Comparison of ENCODE assay signal across 10 cellular contexts in the genomic region with DNA sequence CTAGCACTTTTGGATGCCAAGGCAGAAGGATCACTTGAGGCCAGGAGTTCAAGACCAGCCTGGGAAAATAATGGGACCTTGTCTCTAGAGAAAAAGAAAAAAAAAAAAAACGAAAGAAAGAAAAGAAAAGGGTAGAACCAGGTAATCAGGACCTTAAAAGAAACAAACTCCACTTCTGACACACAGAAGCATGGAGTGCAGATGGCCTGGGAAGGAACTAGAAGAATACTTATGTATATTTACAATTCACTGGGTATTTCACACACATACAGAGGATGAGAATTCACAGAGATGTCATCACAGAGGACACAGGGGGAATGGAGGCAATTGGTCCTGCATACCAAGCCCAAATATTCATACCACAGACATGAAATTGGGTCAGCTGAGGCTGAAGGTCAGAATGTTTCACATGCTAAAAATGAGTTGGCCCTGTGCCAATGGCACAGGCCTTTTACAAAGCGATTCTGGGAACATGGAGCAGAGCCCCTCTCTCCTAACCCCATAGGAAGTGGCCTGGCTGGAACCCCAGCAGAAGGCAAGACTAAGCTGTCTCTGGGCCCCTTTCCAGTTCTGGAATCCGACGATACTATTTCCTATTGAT. TPM values are rescaled to one million over a fixed set of nuclear protein-coding genes. Genes with fewer than 3 reads are reported as not detected.
DNase-seq lines count a peak whose midpoint lies in the region; ATAC-seq and TF ChIP-seq lines count a peak whose summit lies in the region.
"Had no signal": no experiment of that assay in that cellular context is flagged by ENCODE, and none has a peak within 500 bp of the region (broad histone marks: within the 10 kb centered on the region; RNA-seq: fewer than 3 reads in every experiment).

No MANE protein-coding gene starts in this region.

- H3K36me3 ChIP-seq in heart left ventricle (peaks cover 0 to 81% (median 70%) of the 10 kb centered on the region in 9 donors), body of pancreas (replicated peaks in 1 of 2; ENCODE audit: insufficient read depth in 1 of 2, low read depth in 2 of 2) (peaks cover 12 to 24% of the 10 kb centered on the region in 2 donors), uterus (no peaks in the 10 kb centered on the region)

- H3K4me1 ChIP-seq in heart left ventricle, result peaks cover 6 to 41% (median 27%) of the 10 kb centered on the region in 12 donors
- peaks cover 35% of the 10 kb centered on the region for H3K4me1 ChIP-seq in body of pancreas
- H3K4me1 ChIP-seq in uterus, result peaks cover 0 to 18% of the 10 kb centered on the region in 2 donors

- TF ChIP-seq POLR2A in heart left ventricle (IDR thresholded peaks at IDR 0.05) (no peak), body of pancreas (IDR thresholded peaks at IDR 0.05) (no peak), uterus (IDR thresholded peaks at IDR 0.05) (no peak)

- no peaks in the 10 kb centered on the region for H3K27me3 Mint-ChIP-seq in memory B cell

- DNase-seq in heart left ventricle, result peak in 3 of 5 donors; percentile 44 to 66 (median 50)
- DNase-seq in cardiac septum (ENCODE audit: low spot score), result no peak
- peak; percentile 39 to 70 (median 56) for DNase-seq in body of pancreas
- no peak for DNase-seq in memory B cell (ENCODE audit: low spot score in 2 of 2)
- peak in 1 of 2 donors; percentile 43 for DNase-seq in uterus
- DNase-seq in Ammon's horn (ENCODE audit: low spot score), result no peak
- DNase-seq: NCI-H226; stimulated activated naive CD4-positive, alpha-beta T cell had no signal

- H3K9me3 ChIP-seq in heart left ventricle (no peaks in the 10 kb centered on the region), body of pancreas (no peaks in the 10 kb centered on the region), uterus (no peaks in the 10 kb centered on the region)

- peaks cover 33% of the 10 kb centered on the region for H3K4me1 Mint-ChIP-seq in memory B cell

- 11 to 33% (median 22%) methylated on average over 4 of the region's 4 CpGs for WGBS in heart left ventricle, 4 donors
- 12 to 25% methylated on average over 4 of the region's 4 CpGs for WGBS in body of pancreas, 2 donors

- H3K9me3 Mint-ChIP-seq in memory B cell, result no peaks in the 10 kb centered on the region

- intact Hi-C loops in heart left ventricle (cut with DNase I) (no loop called here), cardiac septum (cut with DNase I) (no loop called here), body of pancreas (cut with DNase I) (no loop called here), uterus (cut with DNase I; ENCODE audit: low total_unique reads) (no loop called here)

- peak overlapping the region in 11 of 12 donors; percentile 22 to 73 (median 50) for H3K27ac ChIP-seq in heart left ventricle
- peak overlapping the region in 2 of 4 donors; percentile 12 to 39 for H3K27ac ChIP-seq in body of pancreas
- peak overlapping the region; percentile 12 to 32 for H3K27ac ChIP-seq in uterus

- TF ChIP-seq CTCF in heart left ventricle (IDR thresholded peaks at IDR 0.05) (no peak), body of pancreas (IDR thresholded peaks at IDR 0.05) (no peak), uterus (IDR thresholded peaks at IDR 0.05) (no peak)

- H3K4me3 ChIP-seq in heart left ventricle, result no peak overlapping the region
- H3K4me3 ChIP-seq in body of pancreas, result no peak overlapping the region
- H3K4me3 ChIP-seq in uterus, result no peak overlapping the region

- H3K36me3 Mint-ChIP-seq in memory B cell, result peaks cover 35% of the 10 kb centered on the region

- peak overlapping the region; percentile 67 for H3K27ac Mint-ChIP-seq in memory B cell

- peak in 1 of 4 donors; percentile 19 for ATAC-seq in heart left ventricle
- no peak for ATAC-seq in body of pancreas
- ATAC-seq in memory B cell (ENCODE audit: low read depth), result no peak
- no peak for ATAC-seq in GM18498 (IDR thresholded peaks at IDR 0.05; ENCODE audit: unreplicated experiment)
- ATAC-seq in GM21526 (IDR thresholded peaks at IDR 0.05; ENCODE audit: low FRiP score, unreplicated experiment), result no peak

- H3K27me3 ChIP-seq in heart left ventricle (no peaks in the 10 kb centered on the region), body of pancreas (no peaks in the 10 kb centered on the region), uterus (no peaks in the 10 kb centered on the region)

- no peak overlapping the region for H3K4me3 Mint-ChIP-seq in memory B cell

RNA-seq across cellular contexts. Expression of a gene that starts 4.4 kb away (rescaled TPM):
- total RNA-seq in heart left ventricle, result 10 to 100 TPM; 18.2 to 34.1 (median 22.4) TPM
- 10 to 100 TPM; 13.4 to 40.8 TPM for polyA plus RNA-seq in heart left ventricle
- 22.2 TPM for total RNA-seq in cardiac septum
- 10 to 100 TPM; 20.2 to 29.3 TPM for total RNA-seq in body of pancreas
- total RNA-seq in uterus, result 10 to 100 TPM in 3 of 4 donors, 1 to 10 TPM in 1; 1.0 to 23.9 (median 19.9) TPM

RNA-seq across cellular contexts. Expression of a gene that starts 6.7 kb away (rescaled TPM):
- total RNA-seq in heart left ventricle (10 to 100 TPM in 8 of 9 donors, 1 to 10 TPM in 1; 9.7 to 16.7 (median 13.7) TPM), cardiac septum (12.9 TPM), body of pancreas (10 to 100 TPM; 16.2 to 18.9 TPM), uterus (10 to 100 TPM; 11.3 to 40.5 (median 21.6) TPM)
- 10 to 100 TPM; 10.7 to 24.3 TPM for polyA plus RNA-seq in heart left ventricle

RNA-seq across cellular contexts. Expression of a gene that starts 13.6 kb away (rescaled TPM):
- total RNA-seq in heart left ventricle (10 to 100 TPM; 12.3 to 20.0 (median 14.6) TPM), cardiac septum (17.4 TPM), body of pancreas (10 to 100 TPM; 17.8 to 21.0 TPM), uterus (10 to 100 TPM in 3 of 4 donors, 1 to 10 TPM in 1; 4.1 to 38.1 (median 29.9) TPM)
- 10 to 100 TPM; 13.0 TPM for polyA plus RNA-seq in heart left ventricle

RNA-seq across cellular contexts. Expression of a gene that starts 19.1 kb away (rescaled TPM):
- total RNA-seq in heart left ventricle, result 10 to 100 TPM; 54.4 to 86.9 (median 73.2) TPM
- 100 to 1,000 TPM in 1 of 2 donors, 10 to 100 TPM in 1; 60.7 to 131 TPM for polyA plus RNA-seq in heart left ventricle
- 73.6 TPM for total RNA-seq in cardiac septum
- total RNA-seq in body of pancreas, result 10 to 100 TPM; 33.6 to 48.8 TPM
- total RNA-seq in uterus, result 100 to 1,000 TPM in 1 of 4 donors, 10 to 100 TPM in 2, 1 to 10 TPM in 1; 2.0 to 111 (median 62.9) TPM

RNA-seq across cellular contexts. Expression of a gene that starts 26.0 kb away (rescaled TPM):
- total RNA-seq in heart left ventricle (10 to 100 TPM in 3 of 9 donors, 1 to 10 TPM in 6; 1.6 to 65.2 (median 8.4) TPM), cardiac septum (24.0 TPM), body of pancreas (1 to 10 TPM; 6.7 to 7.9 TPM), uterus (10 to 100 TPM in 3 of 4 donors, 1 to 10 TPM in 1; 1.3 to 41.5 (median 10.9) TPM)
- polyA plus RNA-seq in heart left ventricle, result 1 to 10 TPM; 5.7 to 6.1 TPM

Comparison
In these comparisons a context has a peak if more than half of its experiments do, and no peak if none do; other contexts are left out.
1. DNase-seq: peak in heart left ventricle (3 of 5) and body of pancreas (4 of 4); none in cardiac septum (single experiment), memory B cell (0 of 2) and Ammon's horn (single experiment).